Comparison of ENCODE assay signal across 8 cellular contexts in genomic region chr1:214281030-214281901, GRCh38.
DNase-seq lines count a peak whose midpoint lies in the region; ATAC-seq and TF ChIP-seq lines count a peak whose summit lies in the region.

SMYD2 (plus strand) TSS chr1:214281159; CDS start chr1:214281255, 96 bp downstream.

- ATAC-seq in GM21515 (IDR thresholded peaks at IDR 0.05; ENCODE audit: unreplicated experiment) (peak; percentile 76), RWPE2 (ENCODE audit: low read depth) (peak; percentile 66)

- H3K9me3 ChIP-seq in RWPE2 (ENCODE audit: severe bottlenecking) (no peaks in the 10 kb centered on the region), neuron (ENCODE audit: low read length) (no peaks in the 10 kb centered on the region), subcutaneous abdominal adipose tissue (ENCODE audit: control insufficient read depth in 5 of 5, low read length in 5 of 5) (no peaks in the 10 kb centered on the region)

- H2AFZ ChIP-seq in neuron (ENCODE audit: low read depth, low read length): peak within 1 kb of the TSS; percentile 93

- peak within 1 kb of the TSS; percentile 64 to 95 (median 82) for H3K9ac ChIP-seq in subcutaneous abdominal adipose tissue (ENCODE audit: low read length in 5 of 5)

- H3K4me3 ChIP-seq in RWPE2 (ENCODE audit: severe bottlenecking) (peak within 1 kb of the TSS; percentile 82), neuron (ENCODE audit: low read length) (peak within 1 kb of the TSS; percentile 61), subcutaneous abdominal adipose tissue (ENCODE audit: low read depth in 1 of 5, low read length in 5 of 5) (peak within 1 kb of the TSS; percentile 76 to 91 (median 85))

- H3K27me3 ChIP-seq in RWPE2 (ENCODE audit: insufficient read depth, poor library complexity, severe bottlenecking) (no peaks in the 10 kb centered on the region), neuron (ENCODE audit: insufficient read depth, low read length) (no peaks in the 10 kb centered on the region), subcutaneous abdominal adipose tissue (ENCODE audit: control insufficient read depth in 5 of 5, insufficient read depth in 4 of 5, low read length in 5 of 5) (no peaks in the 10 kb centered on the region)

- H3K4me1 ChIP-seq in RWPE2 (ENCODE audit: insufficient read depth, poor library complexity, severe bottlenecking) (no peaks in the 10 kb centered on the region), neuron (ENCODE audit: insufficient read depth, low read length) (peaks cover 15% of the 10 kb centered on the region), subcutaneous abdominal adipose tissue (ENCODE audit: control insufficient read depth in 5 of 5, insufficient read depth in 5 of 5, low read length in 5 of 5) (peaks cover 6 to 24% (median 23%) of the 10 kb centered on the region in 5 donors)

- H3K27ac ChIP-seq in RWPE2 (ENCODE audit: poor library complexity, severe bottlenecking) (peak within 1 kb of the TSS; percentile 85), subcutaneous abdominal adipose tissue (ENCODE audit: low read depth, low read length) (peak within 1 kb of the TSS; percentile 76)

- TF ChIP-seq CTCF in RWPE2 (IDR thresholded peaks at IDR 0.05; ENCODE audit: poor library complexity, severe bottlenecking): no peak

- H3K36me3 ChIP-seq in RWPE2 (ENCODE audit: low read depth): no peaks in the 10 kb centered on the region
- no peaks in the 10 kb centered on the region for H3K36me3 ChIP-seq in neuron (ENCODE audit: insufficient read depth, low read length)
- no peaks in the 10 kb centered on the region for H3K36me3 ChIP-seq in subcutaneous abdominal adipose tissue (ENCODE audit: control insufficient read depth in 5 of 5, insufficient read depth in 5 of 5, low read length in 5 of 5)

- DNase-seq in DMS79 (lab: John Stamatoyannopoulos, UW) (peak; percentile 52), HuH-7.5 (ENCODE audit: low spot score) (peak; percentile 50), RWPE2 (ENCODE audit: low spot score) (peak; percentile 74), activated gamma-delta T cell (lab: John Stamatoyannopoulos, UW) (peak; percentile 71), foreskin melanocyte (peak; percentile 32)

Comparison
In these comparisons a context has a peak if more than half of its experiments do, and no peak if none do; other contexts are left out.
1. Peak in every context shown above with its lines: DNase-seq, ATAC-seq, H3K4me3 ChIP-seq and H3K27ac ChIP-seq.